8 cellular contexts compared by ENCODE assay signal in genomic region chr13:27826379-27827353, GRCh38. TPM values are rescaled to one million over a fixed set of nuclear protein-coding genes. Genes with fewer than 3 reads are reported as not detected.
A peak's percentile ranks its signal among the peaks of the same experiment; 100 is the strongest.
DNase-seq lines count a peak whose midpoint lies in the region; ATAC-seq and TF ChIP-seq lines count a peak whose summit lies in the region.

No MANE protein-coding gene starts in this region.

- peak; percentile 87 to 88 for TF ChIP-seq RAD21 in liver (IDR thresholded peaks at IDR 0.05)

- H3K27me3 ChIP-seq in liver (ENCODE audit: control insufficient read depth in 4 of 4, insufficient read depth in 4 of 4, low read length in 3 of 4) = peaks cover 0 to 8% (median 2%) of the 10 kb centered on the region in 4 donors

- H3K9ac ChIP-seq in liver (ENCODE audit: low read depth in 1 of 2, low read length in 2 of 2) = no peak overlapping the region

- H3K9me3 Mint-ChIP-seq in CD14-positive monocyte = no peaks in the 10 kb centered on the region
- H3K9me3 Mint-ChIP-seq in activated CD4-positive, alpha-beta T cell treated with anti-CD3 and anti-CD28 coated beads, Interleukin-2, amount 10 ng/mL, durations not matched to agents 24 days and 14 days = no peaks in the 10 kb centered on the region
- no peaks in the 10 kb centered on the region for H3K9me3 Mint-ChIP-seq in dendritic cell treated with granulocyte-macrophage colony-stimulating factor and Interleukin-4, amounts not matched to agents 40 ng/mL and 50 ng/mL, for 4 days

- intact Hi-C loops in CD14-positive monocyte (cut with micrococcal nuclease) = loop anchor here (2.0 to 10.0 kb wide), 4 partner anchors 158 to 839 kb away; no protein-coding TSS in a partner anchor
- intact Hi-C loops in activated CD4-positive, alpha-beta T cell treated with anti-CD3 and anti-CD28 coated beads, Interleukin-2, amount 10 ng/mL, durations not matched to agents 24 days and 14 days (cut with micrococcal nuclease) = loop anchor here (1.0 to 10.0 kb wide), 6 partner anchors 98 to 839 kb away; no protein-coding TSS in a partner anchor
- intact Hi-C loops in dendritic cell treated with granulocyte-macrophage colony-stimulating factor and Interleukin-4, amounts not matched to agents 40 ng/mL and 50 ng/mL, for 4 days (cut with micrococcal nuclease) = loop anchor here (1.0 kb wide), 5 partner anchors 270 to 841 kb away; no protein-coding TSS in a partner anchor

- no peaks in the 10 kb centered on the region for H3K9me3 ChIP-seq in liver (ENCODE audit: control insufficient read depth in 4 of 4, low read length in 3 of 4)

- H3K4me1 ChIP-seq in liver (ENCODE audit: control insufficient read depth in 4 of 4, insufficient read depth in 4 of 4, low read length in 3 of 4) = peaks cover 0 to 14% (median 8%) of the 10 kb centered on the region in 4 donors

- no peak overlapping the region for H3K27ac ChIP-seq in liver (ENCODE audit: low read depth in 1 of 2, low read length in 2 of 2)

- DNase-seq in CD14-positive monocyte (ENCODE audit: low spot score) (peak; percentile 58), HEK293T (ENCODE audit: extremely low spot score) (peak; percentile 86), NCI-H510A (lab: John Stamatoyannopoulos, UW) (peak; percentile 32)
- peak; percentile 90 for DNase-seq in activated CD4-positive, alpha-beta T cell treated with anti-CD3 and anti-CD28 coated beads, Interleukin-2, amount 10 ng/mL, durations not matched to agents 24 days and 14 days
- DNase-seq in stimulated activated CD4-positive, alpha-beta T cell treated with anti-CD3 and anti-CD28 coated beads, Interleukin-2, amount 100 ng/mL, for 48 hours = peak; percentile 67

- peak overlapping the region in 1 of 2 donors; percentile 51 for H3K4me3 Mint-ChIP-seq in CD14-positive monocyte
- H3K4me3 Mint-ChIP-seq in activated CD4-positive, alpha-beta T cell treated with anti-CD3 and anti-CD28 coated beads, Interleukin-2, amount 10 ng/mL, durations not matched to agents 24 days and 14 days = peak overlapping the region; percentile 3
- peak overlapping the region; percentile 47 for H3K4me3 Mint-ChIP-seq in dendritic cell treated with granulocyte-macrophage colony-stimulating factor and Interleukin-4, amounts not matched to agents 40 ng/mL and 50 ng/mL, for 4 days

- 10% methylated on average over 30 of the region's 30 CpGs for WGBS in liver

- TF ChIP-seq CTCF in CD14-positive monocyte (IDR thresholded peaks at IDR 0.05) (peak; percentile 95), liver (IDR thresholded peaks at IDR 0.05; ENCODE audit: low read depth, low read length, missing input control) (peak; percentile 93)

- H3K36me3 ChIP-seq in liver (ENCODE audit: control insufficient read depth in 4 of 4, insufficient read depth in 3 of 4, low read depth in 1 of 4, low read length in 3 of 4) = no peaks in the 10 kb centered on the region

- POLR2A ChIA-PET in HEK293T (lab: Yijun Ruan, JAX) = interaction anchor here (0.6 to 1.4 kb wide), 6 partner anchors 55 to 465 kb away, joined by 3 to 5 read pairs (median 4); partner anchors contain the start of genes CDX2, LNX2 and MTIF3

- peak overlapping the region in 2 of 3 donors; percentile 21 to 24 for H3K4me3 ChIP-seq in liver (ENCODE audit: low read depth in 1 of 3, low read length in 3 of 3)

- no peak overlapping the region for H3K27ac Mint-ChIP-seq in CD14-positive monocyte
- no peak overlapping the region for H3K27ac Mint-ChIP-seq in activated CD4-positive, alpha-beta T cell treated with anti-CD3 and anti-CD28 coated beads, Interleukin-2, amount 10 ng/mL, durations not matched to agents 24 days and 14 days
- H3K27ac Mint-ChIP-seq in dendritic cell treated with granulocyte-macrophage colony-stimulating factor and Interleukin-4, amounts not matched to agents 40 ng/mL and 50 ng/mL, for 4 days = no peak overlapping the region

- no peak for ATAC-seq in GM21717 (IDR thresholded peaks at IDR 0.05; ENCODE audit: unreplicated experiment)

- H3K36me3 Mint-ChIP-seq in CD14-positive monocyte = no peaks in the 10 kb centered on the region
- no peaks in the 10 kb centered on the region for H3K36me3 Mint-ChIP-seq in activated CD4-positive, alpha-beta T cell treated with anti-CD3 and anti-CD28 coated beads, Interleukin-2, amount 10 ng/mL, durations not matched to agents 24 days and 14 days (ENCODE audit: low read depth)
- H3K36me3 Mint-ChIP-seq in dendritic cell treated with granulocyte-macrophage colony-stimulating factor and Interleukin-4, amounts not matched to agents 40 ng/mL and 50 ng/mL, for 4 days (ENCODE audit: low read depth) = no peaks in the 10 kb centered on the region

- peaks cover 12% of the 10 kb centered on the region for H3K4me1 Mint-ChIP-seq in CD14-positive monocyte
- H3K4me1 Mint-ChIP-seq in activated CD4-positive, alpha-beta T cell treated with anti-CD3 and anti-CD28 coated beads, Interleukin-2, amount 10 ng/mL, durations not matched to agents 24 days and 14 days = peaks cover 8% of the 10 kb centered on the region
- H3K4me1 Mint-ChIP-seq in dendritic cell treated with granulocyte-macrophage colony-stimulating factor and Interleukin-4, amounts not matched to agents 40 ng/mL and 50 ng/mL, for 4 days (ENCODE audit: low read depth) = peaks cover 17% of the 10 kb centered on the region

- H3K27me3 Mint-ChIP-seq in CD14-positive monocyte (ENCODE audit: low read depth in 3 of 3) = peaks cover 59 to 81% (median 77%) of the 10 kb centered on the region in 3 donors
- H3K27me3 Mint-ChIP-seq in activated CD4-positive, alpha-beta T cell treated with anti-CD3 and anti-CD28 coated beads, Interleukin-2, amount 10 ng/mL, durations not matched to agents 24 days and 14 days = peaks cover 76% of the 10 kb centered on the region
- H3K27me3 Mint-ChIP-seq in dendritic cell treated with granulocyte-macrophage colony-stimulating factor and Interleukin-4, amounts not matched to agents 40 ng/mL and 50 ng/mL, for 4 days = peaks cover 91% of the 10 kb centered on the region

- CTCF ChIA-PET in HEK293T (lab: Yijun Ruan, JAX) = interaction anchor here (0.6 to 3.2 kb wide), 52 partner anchors 9 to 886 kb away, joined by 3 to 41 read pairs (median 4); no protein-coding TSS in a partner anchor

TF ChIP-seq in HEK293T, 16 proteins besides CTCF, POLR2A, EP300 and RAD21:
- TF ChIP-seq SUZ12 (IDR thresholded peaks at IDR 0.05) (no peak), L3MBTL2 (conservative IDR thresholded peaks at IDR 0.05) (no peak; the same call in 1 of the 2 replicates), CTBP1 (IDR thresholded peaks at IDR 0.05; ENCODE audit: borderline replicate concordance) (no peak), SP1 (IDR thresholded peaks at IDR 0.05) (no peak), NFRKB (IDR thresholded peaks at IDR 0.05) (no peak), HDGF (IDR thresholded peaks at IDR 0.05; ENCODE audit: borderline replicate concordance) (no peak), FOXM1 (IDR thresholded peaks at IDR 0.05; ENCODE audit: borderline replicate concordance) (no peak), FOXK2 (IDR thresholded peaks at IDR 0.05) (no peak), TARDBP (IDR thresholded peaks at IDR 0.05) (no peak), FOXA1 (IDR thresholded peaks at IDR 0.05) (no peak), BHLHE40 (IDR thresholded peaks at IDR 0.05; ENCODE audit: borderline replicate concordance) (no peak), ZNF384 (IDR thresholded peaks at IDR 0.05) (no peak), ELF4 (IDR thresholded peaks at IDR 0.05) (no peak), ARNT (IDR thresholded peaks at IDR 0.05) (no peak), LEF1 (IDR thresholded peaks at IDR 0.05; ENCODE audit: borderline replicate concordance) (no peak)
- TF ChIP-seq, protein P1, sequence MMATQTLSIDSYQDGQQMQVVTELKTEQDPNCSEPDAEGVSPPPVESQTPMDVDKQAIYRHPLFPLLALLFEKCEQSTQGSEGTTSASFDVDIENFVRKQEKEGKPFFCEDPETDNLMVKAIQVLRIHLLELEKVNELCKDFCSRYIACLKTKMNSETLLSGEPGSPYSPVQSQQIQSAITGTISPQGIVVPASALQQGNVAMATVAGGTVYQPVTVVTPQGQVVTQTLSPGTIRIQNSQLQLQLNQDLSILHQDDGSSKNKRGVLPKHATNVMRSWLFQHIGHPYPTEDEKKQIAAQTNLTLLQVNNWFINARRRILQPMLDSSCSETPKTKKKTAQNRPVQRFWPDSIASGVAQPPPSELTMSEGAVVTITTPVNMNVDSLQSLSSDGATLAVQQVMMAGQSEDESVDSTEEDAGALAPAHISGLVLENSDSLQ (IDR thresholded peaks at IDR 0.05) = no peak
TF ChIP-seq in HEK293T: peak in this region for 0.

TF ChIP-seq in liver, 16 proteins besides CTCF, POLR2A, EP300 and RAD21:
- TF ChIP-seq HNF4A (conservative IDR thresholded peaks at IDR 0.05) (peak in 1 of 2 donors; percentile 16), FOXA1 (IDR thresholded peaks at IDR 0.05) (no peak)
- TF ChIP-seq, protein P2, sequence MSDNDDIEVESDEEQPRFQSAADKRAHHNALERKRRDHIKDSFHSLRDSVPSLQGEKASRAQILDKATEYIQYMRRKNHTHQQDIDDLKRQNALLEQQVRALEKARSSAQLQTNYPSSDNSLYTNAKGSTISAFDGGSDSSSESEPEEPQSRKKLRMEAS (IDR thresholded peaks at IDR 0.05) = no peak
TF ChIP-seq in liver: peak in this region for 1.

RNA-seq across cellular contexts. Expression of gene GSX1, which starts 34.4 kb away (rescaled TPM):
- polyA plus RNA-seq in CD14-positive monocyte (not detected), liver (not detected)
- not detected in 2 replicates for total RNA-seq in activated CD4-positive, alpha-beta T cell treated with anti-CD3 and anti-CD28 coated beads, Interleukin-2, amount 10 ng/mL, durations not matched to agents 24 days and 14 days
- total RNA-seq in liver = not detected

Comparison
In these comparisons a context has a peak if more than half of its experiments do, and no peak if none do; other contexts are left out.
1. DNase-seq: peak in every context shown above with its lines; median percentile 90 in activated CD4-positive, alpha-beta T cell treated with anti-CD3 and anti-CD28 coated beads, Interleukin-2, amount 10 ng/mL, durations not matched to agents 24 days and 14 days; 86 in HEK293T; 67 in stimulated activated CD4-positive, alpha-beta T cell treated with anti-CD3 and anti-CD28 coated beads, Interleukin-2, amount 100 ng/mL, for 48 hours; 58 in CD14-positive monocyte; 32 in NCI-H510A.